Comparison of ENCODE assay signal across 8 cellular contexts in the genomic region with DNA sequence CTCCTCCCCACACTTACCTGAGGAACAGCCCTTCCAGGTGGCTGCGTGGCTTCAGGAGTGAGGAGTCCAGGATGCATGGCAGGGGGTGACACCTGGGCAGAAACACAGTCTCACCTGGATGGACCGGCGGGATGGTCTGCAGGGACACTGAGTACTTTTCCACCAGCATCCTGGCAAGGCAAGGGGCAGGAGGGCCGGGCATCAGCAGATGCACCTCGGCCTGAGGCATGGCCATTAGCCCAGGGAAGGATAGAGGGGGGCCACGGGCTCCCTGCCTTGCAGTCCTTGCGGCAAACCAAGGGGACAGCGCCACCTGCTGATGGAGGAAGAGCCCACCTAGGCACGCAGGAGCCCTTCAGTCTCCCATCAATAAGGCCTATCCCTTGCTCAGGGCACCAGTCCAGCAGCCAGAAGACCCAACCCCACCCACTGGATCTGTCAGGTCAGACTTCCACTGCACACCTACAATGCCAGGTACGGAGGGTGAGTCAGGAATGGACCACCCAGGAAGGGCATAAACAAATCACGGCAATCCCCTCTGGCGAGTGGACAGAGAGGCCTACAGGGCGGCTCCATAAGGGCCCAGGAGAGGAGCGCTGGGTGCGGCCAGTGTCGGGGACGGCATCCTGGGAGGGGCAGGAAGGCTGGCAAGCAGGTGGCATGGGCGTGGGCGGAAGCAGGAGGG. TPM values are rescaled to one million over a fixed set of nuclear protein-coding genes. Genes with fewer than 3 reads are reported as not detected.
DNase-seq lines count a peak whose midpoint lies in the region; ATAC-seq and TF ChIP-seq lines count a peak whose summit lies in the region.

No MANE protein-coding gene starts in this region.

- H3K9ac ChIP-seq in adipocyte (ENCODE audit: low read length) = no peak overlapping the region

- DNase-seq in DMS153 (lab: John Stamatoyannopoulos, UW) (peak; percentile 73), HFFc6 (peak; percentile 57), NCI-H187 treated with DMSO at 0.1 percent for 48 hours (lab: John Stamatoyannopoulos, UW) (peak; percentile 65), adipocyte (ENCODE audit: low read depth) (peak; percentile 93), left cardiac atrium (peak; percentile 93), retinal pigment epithelial cell (ENCODE audit: low read depth) (no peak)

- H3K27me3 Mint-ChIP-seq in HFFc6 (ENCODE audit: insufficient read depth) = peaks cover 18% of the 10 kb centered on the region
- H3K27me3 Mint-ChIP-seq in T-helper 1 cell treated with Interleukin-12 subunit alpha and Interleukin-12 subunit beta and Interleukin-4 antibody, amounts not matched to agents 30 μg/mL and 1 μg/mL, for 36 hours (ENCODE audit: low read depth) = peaks cover 5% of the 10 kb centered on the region

- H3K9me3 Mint-ChIP-seq in HFFc6 = no peaks in the 10 kb centered on the region
- no peaks in the 10 kb centered on the region for H3K9me3 Mint-ChIP-seq in T-helper 1 cell treated with Interleukin-12 subunit alpha and Interleukin-12 subunit beta and Interleukin-4 antibody, amounts not matched to agents 30 μg/mL and 1 μg/mL, for 36 hours

- no peak overlapping the region for H3K4me3 Mint-ChIP-seq in HFFc6
- peak overlapping the region; percentile 58 for H3K4me3 Mint-ChIP-seq in T-helper 1 cell treated with Interleukin-12 subunit alpha and Interleukin-12 subunit beta and Interleukin-4 antibody, amounts not matched to agents 30 μg/mL and 1 μg/mL, for 36 hours

- no peaks in the 10 kb centered on the region for H3K9me3 ChIP-seq in adipocyte (ENCODE audit: control insufficient read depth, low read length)

- intact Hi-C loops in left cardiac atrium (cut with DNase I) = loop anchor here in 1 of 2 donors (10.0 kb wide), 1 partner anchor 226 kb away; no protein-coding TSS in a partner anchor

- H3K4me1 Mint-ChIP-seq in HFFc6 (ENCODE audit: low read depth) = 0 out of 2 replicates have a peak, but pooled peaks cover 7% of the 10 kb centered on the region
- peaks cover 53% of the 10 kb centered on the region for H3K4me1 Mint-ChIP-seq in T-helper 1 cell treated with Interleukin-12 subunit alpha and Interleukin-12 subunit beta and Interleukin-4 antibody, amounts not matched to agents 30 μg/mL and 1 μg/mL, for 36 hours (ENCODE audit: low read depth)

- TF ChIP-seq CTCF in HFFc6 (IDR thresholded peaks at IDR 0.05) = peak; percentile 94
- TF ChIP-seq CTCF in retinal pigment epithelial cell (conservative IDR thresholded peaks at IDR 0.05; ENCODE audit: low read depth, low read length) = peak; percentile 92

- no peaks in the 10 kb centered on the region for H3K36me3 Mint-ChIP-seq in HFFc6 (ENCODE audit: low read depth)
- peaks cover 2% of the 10 kb centered on the region for H3K36me3 Mint-ChIP-seq in T-helper 1 cell treated with Interleukin-12 subunit alpha and Interleukin-12 subunit beta and Interleukin-4 antibody, amounts not matched to agents 30 μg/mL and 1 μg/mL, for 36 hours (ENCODE audit: low read depth)

- H3K36me3 ChIP-seq in adipocyte (ENCODE audit: control insufficient read depth, insufficient read depth, low read length, severe bottlenecking) = no peaks in the 10 kb centered on the region

- H3K4me3 ChIP-seq in adipocyte (ENCODE audit: low read length) = no peak overlapping the region
- no peak overlapping the region for H3K4me3 ChIP-seq in retinal pigment epithelial cell (ENCODE audit: low read length)

- no peaks in the 10 kb centered on the region for H3K4me1 ChIP-seq in adipocyte (ENCODE audit: control insufficient read depth, insufficient read depth, low read length)

- peaks cover 12% of the 10 kb centered on the region for H3K27me3 ChIP-seq in adipocyte (replicated peaks; ENCODE audit: control insufficient read depth, insufficient read depth, low read length)

- H3K27ac Mint-ChIP-seq in HFFc6 = no peak overlapping the region
- H3K27ac Mint-ChIP-seq in T-helper 1 cell treated with Interleukin-12 subunit alpha and Interleukin-12 subunit beta and Interleukin-4 antibody, amounts not matched to agents 30 μg/mL and 1 μg/mL, for 36 hours = peak overlapping the region; percentile 91

- ATAC-seq in left cardiac atrium = peak; percentile 96 to 98
- ATAC-seq in HG03469 (IDR thresholded peaks at IDR 0.05; ENCODE audit: unreplicated experiment) = no peak

RNA-seq across cellular contexts. Expression of gene FAM178B, which starts 26.0 kb away (rescaled TPM):
- total RNA-seq in HFFc6 (2021; fragmentation: NEBNext Ultra II Directional; extraction: Animal tissue kit (Norgen Biotek cat#: 25700)) = not detected
- under 1 TPM in 1 of 2 donors, not detected in 1; 0.44 TPM for total RNA-seq in left cardiac atrium
